In the genomic region with DNA sequence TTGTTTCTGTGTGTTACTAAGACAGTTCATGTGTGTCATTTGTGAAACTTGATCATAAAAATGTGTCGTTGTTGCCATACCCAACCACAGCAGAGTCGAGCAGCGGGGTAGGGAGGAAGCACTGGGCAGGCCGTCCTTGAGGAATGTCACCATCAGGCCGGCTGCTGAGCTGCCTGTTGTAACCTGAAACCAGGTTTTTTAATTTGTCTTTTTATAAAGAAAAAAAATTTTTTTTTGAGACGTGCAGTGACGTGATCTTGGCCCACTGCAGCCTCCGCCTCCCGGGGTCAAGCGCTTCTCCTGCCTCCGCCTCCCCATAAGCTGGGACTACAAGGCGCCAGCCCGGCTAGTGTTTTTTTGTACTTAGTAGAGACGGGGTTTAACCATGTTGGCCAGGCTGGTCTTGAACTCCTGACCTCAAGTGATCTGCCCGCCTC, we compare ENCODE assay signal across 9 cellular contexts. TPM values are rescaled to one million over a fixed set of nuclear protein-coding genes. Genes with fewer than 3 reads are reported as not detected.
DNase-seq lines count a peak whose midpoint lies in the region; ATAC-seq, FAIRE-seq and TF ChIP-seq lines count a peak whose summit lies in the region.
"Had no signal": no experiment of that assay in that cellular context is flagged by ENCODE, and none has a peak within 500 bp of the region (broad histone marks: within the 10 kb centered on the region; RNA-seq: fewer than 3 reads in every experiment).

No MANE protein-coding gene starts in this region.

- H3K27ac ChIP-seq in coronary artery: peak overlapping the region; percentile 96 to 98
- peak overlapping the region; percentile 63 for H3K27ac ChIP-seq in mesenchymal stem cell (ENCODE audit: low read length, poor library complexity, severe bottlenecking)

- ATAC-seq in GM21717 (IDR thresholded peaks at IDR 0.05; ENCODE audit: unreplicated experiment): peak; percentile 18
- no peak for ATAC-seq in GM19324 (IDR thresholded peaks at IDR 0.05; ENCODE audit: low FRiP score, unreplicated experiment)

- H3K79me1 ChIP-seq in mesenchymal stem cell (replicated peaks; ENCODE audit: low read length, poor library complexity, severe bottlenecking): peaks cover 3% of the 10 kb centered on the region

- peak overlapping the region; percentile 91 for H3K4me2 ChIP-seq in mesenchymal stem cell (ENCODE audit: low read length, poor library complexity, severe bottlenecking)

- H3K27me3 ChIP-seq in mesenchymal stem cell (ENCODE audit: control insufficient read depth in 1 of 2, insufficient read depth in 1 of 2, low read length in 2 of 2): no peaks in the 10 kb centered on the region

- peak overlapping the region; percentile 100 for H3K9ac ChIP-seq in mesenchymal stem cell (ENCODE audit: low read length)

- peaks cover 11% of the 10 kb centered on the region for H3K4me1 ChIP-seq in mesenchymal stem cell (ENCODE audit: control insufficient read depth, insufficient read depth, low read depth, low read length)

- H4K91ac ChIP-seq in mesenchymal stem cell (ENCODE audit: low read length): no peak overlapping the region

- peak overlapping the region; percentile 24 for H2BK5ac ChIP-seq in mesenchymal stem cell (ENCODE audit: low read depth, low read length, poor library complexity, severe bottlenecking)

- peak overlapping the region in 1 of 2 experiments; percentile 89 for H3K4ac ChIP-seq in mesenchymal stem cell (ENCODE audit: low read depth in 1 of 2, low read length in 2 of 2)

- H2AK5ac ChIP-seq in mesenchymal stem cell (ENCODE audit: low read length, severe bottlenecking): no peak overlapping the region

- DNase-seq in EL: peak; percentile 36
- DNase-seq in NCI-H226: peak; percentile 23
- no peak for DNase-seq in coronary artery (ENCODE audit: low spot score)
- DNase-seq in mesenchymal stem cell: peak; percentile 66
- peak; percentile 56 for DNase-seq in urothelium cell line (ENCODE audit: low spot score)
- no peak for DNase-seq in NCI-H1092 treated with DMSO at 0.1 percent for 48 hours (lab: John Stamatoyannopoulos, UW)

- peak overlapping the region; percentile 90 for H3K4me3 ChIP-seq in coronary artery
- H3K4me3 ChIP-seq in mesenchymal stem cell (ENCODE audit: insufficient read depth in 1 of 2, low read depth in 1 of 2, low read length in 2 of 2): peak overlapping the region; percentile 88 to 97

- H3K9me3 ChIP-seq in mesenchymal stem cell (ENCODE audit: control insufficient read depth, low read length): no peaks in the 10 kb centered on the region

- H3K23ac ChIP-seq in mesenchymal stem cell (ENCODE audit: low read length in 2 of 2): no peak overlapping the region

- peak overlapping the region; percentile 83 for H2AFZ ChIP-seq in mesenchymal stem cell (ENCODE audit: low read depth, low read length)

- peak overlapping the region in 1 of 2 experiments; percentile 88 for H3K14ac ChIP-seq in mesenchymal stem cell (ENCODE audit: low read length in 2 of 2)

- no peak overlapping the region for H2BK12ac ChIP-seq in mesenchymal stem cell (ENCODE audit: low read length in 2 of 2)

- H3K18ac ChIP-seq in mesenchymal stem cell (ENCODE audit: low read depth in 1 of 2, low read length in 2 of 2): peak overlapping the region; percentile 96 to 97

- H4K8ac ChIP-seq in mesenchymal stem cell (ENCODE audit: low read length): peak overlapping the region; percentile 99

- no peak overlapping the region for H2BK15ac ChIP-seq in mesenchymal stem cell (ENCODE audit: low read depth, poor library complexity, severe bottlenecking)

- no peak for FAIRE-seq in urothelium cell line (lab: Jason Lieb, UNC)
- FAIRE-seq: colon had no signal

- H3K36me3 ChIP-seq in mesenchymal stem cell (ENCODE audit: control insufficient read depth in 1 of 2, insufficient read depth in 2 of 2, low read depth in 1 of 2, low read length in 2 of 2): peaks cover 5 to 13% of the 10 kb centered on the region in 2 experiments

- 48% methylated on average over 15 of the region's 15 CpGs for WGBS in mesenchymal stem cell

- no peak for TF ChIP-seq CTCF in coronary artery (IDR thresholded peaks at IDR 0.05)

- H2BK120ac ChIP-seq in mesenchymal stem cell (ENCODE audit: low read depth, low read length): peak overlapping the region; percentile 54

RNA-seq across cellular contexts. Expression of a gene that starts 0.6 kb away (rescaled TPM):
- 117 TPM for polyA plus RNA-seq in mesenchymal stem cell (2013, experiment 1 of 2)
- 121 TPM for polyA plus RNA-seq in mesenchymal stem cell (2013, experiment 2 of 2)

RNA-seq across cellular contexts. Expression of a gene that starts 24.5 kb away (rescaled TPM):
- 34.5 TPM for polyA plus RNA-seq in mesenchymal stem cell (2013, experiment 1 of 2)
- 31.5 TPM for polyA plus RNA-seq in mesenchymal stem cell (2013, experiment 2 of 2)

RNA-seq across cellular contexts. Expression of a gene that starts 37.5 kb away (rescaled TPM):
- 16.2 TPM for polyA plus RNA-seq in mesenchymal stem cell (2013, experiment 1 of 2)
- polyA plus RNA-seq in mesenchymal stem cell (2013, experiment 2 of 2): 16.1 TPM

RNA-seq across cellular contexts. Expression of a gene that starts 45.3 kb away (rescaled TPM):
- polyA plus RNA-seq in mesenchymal stem cell (2013, experiment 1 of 2): 23.3 TPM
- polyA plus RNA-seq in mesenchymal stem cell (2013, experiment 2 of 2): 22.5 TPM

Comparison
In these comparisons a context has a peak if more than half of its experiments do, and no peak if none do; other contexts are left out.
1. DNase-seq: peak in EL (single experiment), NCI-H226 (single experiment), mesenchymal stem cell (single experiment) and urothelium cell line (single experiment); none in coronary artery (single experiment) and NCI-H1092 treated with DMSO at 0.1 percent for 48 hours (single experiment).